Comparison of ENCODE assay signal across 8 cellular contexts in the genomic region with DNA sequence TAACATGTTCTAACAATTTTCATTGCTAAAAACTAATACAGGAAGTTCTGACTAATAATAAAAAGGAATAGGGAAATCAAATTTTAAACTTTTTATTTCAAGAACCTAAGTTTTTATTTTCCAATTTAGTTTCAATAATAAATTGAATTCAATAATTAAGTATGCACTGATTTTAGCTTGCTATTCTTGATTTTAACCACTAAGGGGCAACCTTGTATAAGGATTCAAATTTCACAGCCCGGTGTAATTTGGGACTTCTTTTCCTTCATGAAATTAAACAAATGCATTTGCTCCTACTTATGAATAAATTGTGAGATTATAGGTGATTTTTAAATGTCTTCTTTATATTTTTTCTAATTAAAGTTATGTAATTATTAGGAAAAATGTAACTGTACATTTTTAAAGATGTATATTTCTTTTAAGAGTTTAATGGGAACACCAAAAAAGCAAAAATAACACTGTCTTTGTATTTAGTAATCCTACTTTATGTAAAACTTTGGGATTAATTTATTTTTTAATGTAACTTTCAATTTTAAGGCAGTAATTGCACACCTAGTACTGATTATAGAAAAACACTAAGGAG.
DNase-seq lines count a peak whose midpoint lies in the region; ATAC-seq, FAIRE-seq and TF ChIP-seq lines count a peak whose summit lies in the region.

No MANE protein-coding gene starts in this region.

- intact Hi-C loops in activated CD8-positive, alpha-beta T cell treated with anti-CD3 and anti-CD28 coated beads for 36 hours (cut with micrococcal nuclease) = no loop called here

- no peak for DNase-seq in activated CD8-positive, alpha-beta T cell treated with anti-CD3 and anti-CD28 coated beads for 36 hours
- DNase-seq in activated CD8-positive, alpha-beta T cell treated with anti-CD3 and anti-CD28 coated beads, Interleukin-2, amount 10 ng/mL, durations not matched to agents 7 days and 5 days = no peak
- DNase-seq in NB4 (ENCODE audit: low read depth) = peak; percentile 56
- DNase-seq in astrocyte (ENCODE audit: low read depth) = peak; percentile 26
- peak; percentile 51 for DNase-seq in kidney tubule cell (ENCODE audit: low spot score)
- no peak for DNase-seq in HPDE6-E6E7 (ENCODE audit: extremely low spot score)
- DNase-seq in NCI-H128 (lab: John Stamatoyannopoulos, UW; ENCODE audit: unreplicated experiment) = no peak
- DNase-seq in activated T-cell treated with anti-CD3 and anti-CD28 coated beads, Interleukin-2, amount 50 U/mL, for 4 hours = no peak

- no peaks in the 10 kb centered on the region for H3K9me3 Mint-ChIP-seq in activated CD8-positive, alpha-beta T cell treated with anti-CD3 and anti-CD28 coated beads for 36 hours
- no peaks in the 10 kb centered on the region for H3K9me3 Mint-ChIP-seq in activated CD8-positive, alpha-beta T cell treated with anti-CD3 and anti-CD28 coated beads, Interleukin-2, amount 10 ng/mL, durations not matched to agents 7 days and 5 days (ENCODE audit: insufficient read depth)
- no peaks in the 10 kb centered on the region for H3K9me3 Mint-ChIP-seq in astrocyte (ENCODE audit: unreplicated experiment)
- no peaks in the 10 kb centered on the region for H3K9me3 Mint-ChIP-seq in activated T-cell treated with anti-CD3 and anti-CD28 coated beads, Interleukin-2, amount 50 U/mL, for 4 hours

- H4K20me1 ChIP-seq in astrocyte (ENCODE audit: insufficient read depth, low read length) = no peaks in the 10 kb centered on the region

- CTCF ChIA-PET in activated CD8-positive, alpha-beta T cell treated with anti-CD3 and anti-CD28 coated beads for 36 hours (lab: Charles Lee) = interaction anchor here (0.7 to 3.1 kb wide), 4 partner anchors 12 to 1077 kb away, joined by 3 to 31 read pairs (median 3); no protein-coding TSS in a partner anchor
- CTCF ChIA-PET in activated CD8-positive, alpha-beta T cell treated with anti-CD3 and anti-CD28 coated beads, Interleukin-2, amount 10 ng/mL, durations not matched to agents 7 days and 5 days (lab: Charles Lee) = interaction anchor here (1.2 to 2.5 kb wide), 2 partner anchors 9 to 1077 kb away, joined by 5 to 19 read pairs; no protein-coding TSS in a partner anchor

- TF ChIP-seq CTCF in activated CD8-positive, alpha-beta T cell treated with anti-CD3 and anti-CD28 coated beads for 36 hours (IDR thresholded peaks at IDR 0.05) = no peak
- TF ChIP-seq CTCF in NB4 (IDR thresholded peaks at IDR 0.05; ENCODE audit: low read depth, low read length) = peak; percentile 27
- TF ChIP-seq CTCF in astrocyte (IDR thresholded peaks at IDR 0.05; ENCODE audit: insufficient read depth, low read depth, low read length) = peak; percentile 65

- no peak overlapping the region for H2AFZ ChIP-seq in astrocyte (ENCODE audit: low read depth, low read length)

- no peak overlapping the region for H3K4me3 Mint-ChIP-seq in activated CD8-positive, alpha-beta T cell treated with anti-CD3 and anti-CD28 coated beads for 36 hours
- no peak overlapping the region for H3K4me3 Mint-ChIP-seq in activated CD8-positive, alpha-beta T cell treated with anti-CD3 and anti-CD28 coated beads, Interleukin-2, amount 10 ng/mL, durations not matched to agents 7 days and 5 days
- H3K4me3 Mint-ChIP-seq in astrocyte (ENCODE audit: unreplicated experiment) = no peak overlapping the region
- no peak overlapping the region for H3K4me3 Mint-ChIP-seq in activated T-cell treated with anti-CD3 and anti-CD28 coated beads, Interleukin-2, amount 50 U/mL, for 4 hours

- no peak overlapping the region for H3K4me2 ChIP-seq in astrocyte (ENCODE audit: low read length)

- POLR2A ChIA-PET in activated CD8-positive, alpha-beta T cell treated with anti-CD3 and anti-CD28 coated beads for 36 hours (lab: Charles Lee) = no interaction called here
- POLR2A ChIA-PET in activated CD8-positive, alpha-beta T cell treated with anti-CD3 and anti-CD28 coated beads, Interleukin-2, amount 10 ng/mL, durations not matched to agents 7 days and 5 days (lab: Charles Lee) = no interaction called here

- H3K36me3 Mint-ChIP-seq in activated CD8-positive, alpha-beta T cell treated with anti-CD3 and anti-CD28 coated beads for 36 hours (ENCODE audit: low read depth) = no peaks in the 10 kb centered on the region
- no peaks in the 10 kb centered on the region for H3K36me3 Mint-ChIP-seq in activated CD8-positive, alpha-beta T cell treated with anti-CD3 and anti-CD28 coated beads, Interleukin-2, amount 10 ng/mL, durations not matched to agents 7 days and 5 days (ENCODE audit: low read depth)
- no peaks in the 10 kb centered on the region for H3K36me3 Mint-ChIP-seq in astrocyte (ENCODE audit: low read depth, unreplicated experiment)
- no peaks in the 10 kb centered on the region for H3K36me3 Mint-ChIP-seq in activated T-cell treated with anti-CD3 and anti-CD28 coated beads, Interleukin-2, amount 50 U/mL, for 4 hours (ENCODE audit: insufficient read depth)

- no peak overlapping the region for H3K4me3 ChIP-seq in NB4 (ENCODE audit: low read depth, low read length)
- no peak overlapping the region for H3K4me3 ChIP-seq in astrocyte (ENCODE audit: insufficient read depth, low read depth, low read length)

- H3K27ac Mint-ChIP-seq in activated CD8-positive, alpha-beta T cell treated with anti-CD3 and anti-CD28 coated beads for 36 hours = no peak overlapping the region
- H3K27ac Mint-ChIP-seq in activated CD8-positive, alpha-beta T cell treated with anti-CD3 and anti-CD28 coated beads, Interleukin-2, amount 10 ng/mL, durations not matched to agents 7 days and 5 days = no peak overlapping the region
- H3K27ac Mint-ChIP-seq in astrocyte (ENCODE audit: unreplicated experiment) = no peak overlapping the region

- H3K4me1 Mint-ChIP-seq in activated CD8-positive, alpha-beta T cell treated with anti-CD3 and anti-CD28 coated beads for 36 hours (ENCODE audit: low read depth) = no peaks in the 10 kb centered on the region
- no peaks in the 10 kb centered on the region for H3K4me1 Mint-ChIP-seq in activated CD8-positive, alpha-beta T cell treated with anti-CD3 and anti-CD28 coated beads, Interleukin-2, amount 10 ng/mL, durations not matched to agents 7 days and 5 days (ENCODE audit: low read depth)
- peaks cover 4% of the 10 kb centered on the region for H3K4me1 Mint-ChIP-seq in astrocyte (ENCODE audit: low read depth, unreplicated experiment)
- H3K4me1 Mint-ChIP-seq in activated T-cell treated with anti-CD3 and anti-CD28 coated beads, Interleukin-2, amount 50 U/mL, for 4 hours (ENCODE audit: low read depth) = no peaks in the 10 kb centered on the region

- no peak overlapping the region for H3K9ac ChIP-seq in astrocyte (ENCODE audit: low read length)

- peak; percentile 39 for ATAC-seq in activated CD8-positive, alpha-beta T cell treated with anti-CD3 and anti-CD28 coated beads for 36 hours
- ATAC-seq in activated CD8-positive, alpha-beta T cell treated with anti-CD3 and anti-CD28 coated beads, Interleukin-2, amount 10 ng/mL, durations not matched to agents 7 days and 5 days = no peak
- no peak for ATAC-seq in activated T-cell treated with anti-CD3 and anti-CD28 coated beads, Interleukin-2, amount 50 U/mL, for 4 hours

- no peaks in the 10 kb centered on the region for H3K27me3 ChIP-seq in astrocyte (ENCODE audit: insufficient read depth, low read length)

- H3K4me1 ChIP-seq in astrocyte (ENCODE audit: insufficient read depth, low read length) = no peaks in the 10 kb centered on the region

- TF ChIP-seq POLR2A in NB4 (IDR thresholded peaks at IDR 0.05; ENCODE audit: extremely low read depth, insufficient read length) = no peak

- FAIRE-seq in astrocyte (lab: Jason Lieb, UNC) = no peak

- peaks cover 2% of the 10 kb centered on the region for H3K27me3 Mint-ChIP-seq in activated CD8-positive, alpha-beta T cell treated with anti-CD3 and anti-CD28 coated beads for 36 hours
- H3K27me3 Mint-ChIP-seq in activated CD8-positive, alpha-beta T cell treated with anti-CD3 and anti-CD28 coated beads, Interleukin-2, amount 10 ng/mL, durations not matched to agents 7 days and 5 days (ENCODE audit: low read depth) = peaks cover 3% of the 10 kb centered on the region
- no peaks in the 10 kb centered on the region for H3K27me3 Mint-ChIP-seq in astrocyte (ENCODE audit: low read depth, unreplicated experiment)
- H3K27me3 Mint-ChIP-seq in activated T-cell treated with anti-CD3 and anti-CD28 coated beads, Interleukin-2, amount 50 U/mL, for 4 hours (ENCODE audit: low read depth) = no peaks in the 10 kb centered on the region

- no peaks in the 10 kb centered on the region for H3K9me3 ChIP-seq in astrocyte (ENCODE audit: insufficient read depth, low read depth, low read length)

- H3K27ac ChIP-seq in astrocyte (ENCODE audit: low read depth, low read length) = no peak overlapping the region

- no peaks in the 10 kb centered on the region for H3K79me2 ChIP-seq in astrocyte (ENCODE audit: insufficient read depth, low read length)

- no peaks in the 10 kb centered on the region for H3K36me3 ChIP-seq in astrocyte (ENCODE audit: insufficient read depth, low read length)

Comparison
In these comparisons a context has a peak if more than half of its experiments do, and no peak if none do; other contexts are left out.
1. DNase-seq: peak in NB4 (single experiment), astrocyte (single experiment) and kidney tubule cell (single experiment); none in activated CD8-positive, alpha-beta T cell treated with anti-CD3 and anti-CD28 coated beads for 36 hours (single experiment), activated CD8-positive, alpha-beta T cell treated with anti-CD3 and anti-CD28 coated beads, Interleukin-2, amount 10 ng/mL, durations not matched to agents 7 days and 5 days (single experiment), HPDE6-E6E7 (single experiment), NCI-H128 (single experiment) and activated T-cell treated with anti-CD3 and anti-CD28 coated beads, Interleukin-2, amount 50 U/mL, for 4 hours (single experiment).